Comparison of ENCODE assay signal across 20 cellular contexts in genomic region chr1:213330281-213330680, GRCh38.
"Had no signal": no experiment of that assay in that cellular context is flagged by ENCODE, and none has a peak within 500 bp of the region (broad histone marks: within the 10 kb centered on the region; RNA-seq: fewer than 3 reads in every experiment).

No MANE protein-coding gene starts in this region.

- H3K4me1 Mint-ChIP-seq: activated naive CD4-positive, alpha-beta T cell treated with anti-CD3 and anti-CD28 coated beads, Interleukin-2, amount 50 U/mL, for 24 hours had no signal

- H3K36me3 ChIP-seq: ascending aorta, left lung, tibial artery had no signal

- H3K4me1 ChIP-seq: left lung had no signal

- H3K36me3 Mint-ChIP-seq: activated naive CD4-positive, alpha-beta T cell treated with anti-CD3 and anti-CD28 coated beads, Interleukin-2, amount 50 U/mL, for 24 hours had no signal

- H3K4me3 Mint-ChIP-seq: activated naive CD4-positive, alpha-beta T cell treated with anti-CD3 and anti-CD28 coated beads, Interleukin-2, amount 50 U/mL, for 24 hours; activated T-cell treated with anti-CD3 and anti-CD28 coated beads, Interleukin-2, amount 50 U/mL, for 72 hours had no signal

- H3K27ac Mint-ChIP-seq: activated naive CD4-positive, alpha-beta T cell treated with anti-CD3 and anti-CD28 coated beads, Interleukin-2, amount 50 U/mL, for 24 hours; activated T-cell treated with anti-CD3 and anti-CD28 coated beads, Interleukin-2, amount 50 U/mL, for 72 hours; progenitor cell of endocrine pancreas had no signal

- H3K4me3 ChIP-seq: ascending aorta, coronary artery, left lung, tibial artery had no signal

- H3K27ac ChIP-seq: ascending aorta, coronary artery, left lung, tibial artery had no signal

- H3K9me3 Mint-ChIP-seq: activated naive CD4-positive, alpha-beta T cell treated with anti-CD3 and anti-CD28 coated beads, Interleukin-2, amount 50 U/mL, for 24 hours; activated T-cell treated with anti-CD3 and anti-CD28 coated beads, Interleukin-2, amount 50 U/mL, for 72 hours had no signal

- H3K27me3 ChIP-seq: ascending aorta, left lung, tibial artery had no signal

- ATAC-seq: activated CD4-positive, CD25-positive, alpha-beta regulatory T cell treated with anti-CD3 and anti-CD28 coated beads, Interleukin-2, amount 50 U/mL, for 24 hours; activated T-cell treated with anti-CD3 and anti-CD28 coated beads, Interleukin-2, amount 50 U/mL, for 72 hours; left lung; stimulated activated naive CD8-positive, alpha-beta T cell treated with anti-CD3 and anti-CD28 coated beads, Interleukin-15, Interleukin-2, amounts not matched to agents 100 U/mL and 50 U/mL, for 24 hours had no signal

- DNase-seq: activated CD4-positive, alpha-beta T cell treated with anti-CD3 and anti-CD28 coated beads, Interleukin-2, amount 50 U/mL, for 1 hour; activated CD8-positive, alpha-beta memory T cell treated with anti-CD3 and anti-CD28 coated beads, Interleukin-2, amount 50 U/mL, for 48 hours; activated gamma-delta T cell; activated T-cell treated with anti-CD3 and anti-CD28 coated beads, Interleukin-2, amount 50 U/mL, for 72 hours; erythroblast; foreskin melanocyte; hypothalamus; left lung; mammary epithelial cell; occipital lobe; stimulated activated CD4-positive, alpha-beta T cell treated with anti-CD3 and anti-CD28 coated beads, Interleukin-2, amount 100 ng/mL, for 24 hours; stimulated activated naive CD8-positive, alpha-beta T cell treated with anti-CD3 and anti-CD28 coated beads, Interleukin-15, Interleukin-2, amounts not matched to agents 100 U/mL and 50 U/mL, for 24 hours; substantia nigra; T-helper 9 cell; tibial artery had no signal
